8 cellular contexts compared by ENCODE assay signal in the genomic region with DNA sequence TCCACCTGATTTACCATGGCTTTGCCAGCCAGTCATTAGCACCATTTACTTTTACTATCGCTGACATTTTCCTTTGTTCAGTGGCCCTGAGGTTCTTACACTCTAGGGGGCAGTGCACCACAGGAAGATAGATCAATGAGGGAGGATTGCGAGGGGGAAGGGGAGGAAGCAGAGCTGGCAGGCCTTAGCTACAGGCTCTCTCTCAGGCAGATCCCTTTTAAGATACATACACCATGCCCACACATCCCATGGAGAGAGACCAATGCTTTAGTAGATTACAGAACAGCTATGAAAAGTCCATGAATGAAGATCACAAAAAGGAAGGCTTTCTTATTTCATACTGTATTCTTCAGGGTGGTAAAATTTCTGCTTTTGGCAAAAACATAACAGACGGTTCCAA. TPM values are rescaled to one million over a fixed set of nuclear protein-coding genes. Genes with fewer than 3 reads are reported as not detected.
DNase-seq lines count a peak whose midpoint lies in the region; ATAC-seq and TF ChIP-seq lines count a peak whose summit lies in the region.

No MANE protein-coding gene starts in this region.

- H3K9me3 Mint-ChIP-seq in CD14-positive monocyte, result no peaks in the 10 kb centered on the region
- no peaks in the 10 kb centered on the region for H3K9me3 Mint-ChIP-seq in memory B cell

- no peaks in the 10 kb centered on the region for H3K27me3 Mint-ChIP-seq in CD14-positive monocyte (ENCODE audit: low read depth in 3 of 3)
- no peaks in the 10 kb centered on the region for H3K27me3 Mint-ChIP-seq in memory B cell

- H3K27ac Mint-ChIP-seq in CD14-positive monocyte (peak overlapping the region in 2 of 7 donors; percentile 65 to 70), memory B cell (peak overlapping the region; percentile 68)

- no peak for DNase-seq in CD14-positive monocyte (ENCODE audit: low spot score)
- DNase-seq in NCI-H510A treated with DMSO at 0.1 percent for 48 hours (lab: John Stamatoyannopoulos, UW), result peak; percentile 83
- DNase-seq in activated CD4-positive, alpha-beta T cell treated with anti-CD3 and anti-CD28 coated beads, Interleukin-2, amount 50 U/mL, for 1 hour, result peak; percentile 58
- DNase-seq in effector CD4-positive, alpha-beta T cell, result peak; percentile 47
- DNase-seq in memory B cell (ENCODE audit: low spot score in 2 of 2), result peak; percentile 53 to 54
- DNase-seq in stimulated activated naive CD4-positive, alpha-beta T cell (lab: John Stamatoyannopoulos, UW), result peak; percentile 7 to 73 (median 56)

- peak; percentile 83 for ATAC-seq in GM19351 (IDR thresholded peaks at IDR 0.05; ENCODE audit: unreplicated experiment)
- peak; percentile 86 for ATAC-seq in HG03432 (IDR thresholded peaks at IDR 0.05; ENCODE audit: unreplicated experiment)
- peak; percentile 58 for ATAC-seq in memory B cell (ENCODE audit: low read depth)

- peak; percentile 79 for TF ChIP-seq CTCF in CD14-positive monocyte (IDR thresholded peaks at IDR 0.05)

- intact Hi-C loops in CD14-positive monocyte (cut with micrococcal nuclease), result loop anchor here in 1 of 2 donors (10.0 kb wide), 3 partner anchors 50 to 290 kb away; partner anchors contain the start of genes CLEC5A, DENND11, SSBP1 and WEE2

- H3K4me1 Mint-ChIP-seq in CD14-positive monocyte (peaks cover 12% of the 10 kb centered on the region), memory B cell (peaks cover 9% of the 10 kb centered on the region)

- H3K36me3 Mint-ChIP-seq in CD14-positive monocyte, result peaks cover 26 to 36% of the 10 kb centered on the region in 2 donors
- H3K36me3 Mint-ChIP-seq in memory B cell, result peaks cover 6% of the 10 kb centered on the region

- H3K4me3 Mint-ChIP-seq in CD14-positive monocyte (no peak overlapping the region), memory B cell (no peak overlapping the region)

RNA-seq across cellular contexts. Expression of gene DENND11, which starts 47.4 kb away (rescaled TPM):
- 1 to 10 TPM; 1.4 to 1.9 TPM for polyA plus RNA-seq in CD14-positive monocyte

RNA-seq across cellular contexts. Expression of gene WEE2, which starts 53.6 kb away (rescaled TPM):
- polyA plus RNA-seq in CD14-positive monocyte, result not detected
